8 cellular contexts compared by ENCODE assay signal in the genomic region with DNA sequence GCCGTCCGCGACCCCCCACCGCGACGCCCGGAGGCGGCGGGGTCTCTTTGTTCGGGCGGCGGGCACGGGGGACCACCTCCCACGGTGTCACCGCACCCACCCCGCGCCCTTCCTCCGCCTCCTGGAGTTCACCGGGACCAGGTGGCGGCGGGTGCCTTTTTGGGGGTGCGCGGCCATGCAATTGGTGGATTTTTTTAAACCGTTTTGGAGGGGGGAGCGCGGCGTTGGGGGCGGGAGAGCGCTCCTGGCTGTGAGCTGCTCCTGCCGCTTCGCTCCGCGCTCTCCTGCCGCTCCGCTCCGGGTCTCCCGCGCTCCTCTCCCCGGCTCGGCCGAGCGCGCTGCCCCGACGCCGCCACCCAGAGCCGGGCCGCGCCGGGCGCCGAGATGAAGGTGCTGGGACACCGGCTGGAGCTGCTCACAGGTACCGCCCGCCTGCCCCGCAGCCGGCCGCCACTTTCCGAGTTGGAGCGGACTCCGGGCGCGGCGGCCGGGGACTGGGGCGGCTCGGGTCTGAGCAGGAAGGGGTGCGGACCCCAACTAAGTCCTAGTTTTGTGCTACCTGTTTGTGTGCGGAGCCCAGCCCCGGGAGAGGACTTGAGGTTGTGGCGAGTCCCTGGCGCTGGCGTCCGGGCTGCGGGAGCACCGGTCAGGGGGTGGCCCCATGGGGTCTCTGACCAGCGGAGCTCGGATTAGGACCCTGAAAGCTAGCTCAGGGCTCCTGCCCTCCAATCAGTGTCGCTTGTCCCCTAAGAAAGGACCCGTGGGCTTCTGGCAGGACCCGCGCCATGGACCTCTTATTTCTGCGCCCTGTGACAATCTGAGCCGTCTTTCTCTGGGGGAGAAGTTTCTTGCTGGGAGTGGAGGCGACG. TPM values are rescaled to one million over a fixed set of nuclear protein-coding genes. Genes with fewer than 3 reads are reported as not detected.
A peak's percentile ranks its signal among the peaks of the same experiment; 100 is the strongest.
DNase-seq lines count a peak whose midpoint lies in the region; ATAC-seq, FAIRE-seq and TF ChIP-seq lines count a peak whose summit lies in the region.

No MANE protein-coding gene starts in this region.

- POLR2A ChIA-PET in WTC11 (lab: Charles Lee): no interaction called here

- H3K4me1 Mint-ChIP-seq in WTC11: peaks cover 11% of the 10 kb centered on the region

- no peak for FAIRE-seq in GM12892 (lab: Jason Lieb, UNC)

- peak overlapping the region; percentile 18 for H3K4me3 ChIP-seq in skeletal muscle cell (ENCODE audit: low read depth, low read length)

- intact Hi-C loops in left cardiac atrium (cut with DNase I): loop anchor here in 1 of 2 donors (10.0 kb wide), 1 partner anchor 49 kb away; no protein-coding TSS in a partner anchor

- TF ChIP-seq POLR2A in GM12892 (IDR thresholded peaks at IDR 0.05; ENCODE audit: low read depth, low read length): no peak

- no peak for TF ChIP-seq CTCF in WTC11 (IDR thresholded peaks at IDR 0.05)

- H3K27ac Mint-ChIP-seq in WTC11: no peak overlapping the region

- DNase-seq in NCI-H2227 (lab: John Stamatoyannopoulos, UW; ENCODE audit: unreplicated experiment) (peak; percentile 45), NCI-H2227 treated with DMSO at 0.1 percent for 48 hours (lab: John Stamatoyannopoulos, UW) (no peak), WTC11 (ENCODE audit: low spot score) (peak; percentile 42), left cardiac atrium (peak; percentile 49), skeletal muscle cell (ENCODE audit: low read depth) (no peak), GM12892 (ENCODE audit: insufficient read length) (no peak), MV-4-11 (lab: John Stamatoyannopoulos, UW) (no peak), activated gamma-delta T cell treated with Interleukin-2 at 50 U/mL for 16 hours (no peak)

- ATAC-seq in WTC11 (peak; percentile 32), left cardiac atrium (peak; percentile 66 to 76)

- H3K9me3 Mint-ChIP-seq in WTC11: no peaks in the 10 kb centered on the region

- CTCF ChIA-PET in WTC11 (lab: Charles Lee): interaction anchor here (0.6 to 1.9 kb wide), 8 partner anchors 11 to 292 kb away, joined by 3 to 13 read pairs (median 4); no protein-coding TSS in a partner anchor

- H3K27me3 Mint-ChIP-seq in WTC11 (ENCODE audit: low read depth): peaks cover 91% of the 10 kb centered on the region

- peak overlapping the region; percentile 86 for H3K4me3 Mint-ChIP-seq in WTC11

- H3K36me3 Mint-ChIP-seq in WTC11: no peaks in the 10 kb centered on the region

TF ChIP-seq in WTC11, 78 proteins besides CTCF, POLR2A, EP300 and RAD21:
- TF ChIP-seq ZNF423 (CRISPR knock-in tag; IDR thresholded peaks at IDR 0.05): 0 out of 2 replicates have a peak, but pooled peaks have one; percentile 23
- TF ChIP-seq, protein P1, sequence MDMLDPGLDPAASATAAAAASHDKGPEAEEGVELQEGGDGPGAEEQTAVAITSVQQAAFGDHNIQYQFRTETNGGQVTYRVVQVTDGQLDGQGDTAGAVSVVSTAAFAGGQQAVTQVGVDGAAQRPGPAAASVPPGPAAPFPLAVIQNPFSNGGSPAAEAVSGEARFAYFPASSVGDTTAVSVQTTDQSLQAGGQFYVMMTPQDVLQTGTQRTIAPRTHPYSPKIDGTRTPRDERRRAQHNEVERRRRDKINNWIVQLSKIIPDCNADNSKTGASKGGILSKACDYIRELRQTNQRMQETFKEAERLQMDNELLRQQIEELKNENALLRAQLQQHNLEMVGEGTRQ (CRISPR knock-in tag; IDR thresholded peaks at IDR 0.05): 0 out of 2 replicates have a peak, but pooled peaks have one; percentile 8
- TF ChIP-seq, protein P2, sequence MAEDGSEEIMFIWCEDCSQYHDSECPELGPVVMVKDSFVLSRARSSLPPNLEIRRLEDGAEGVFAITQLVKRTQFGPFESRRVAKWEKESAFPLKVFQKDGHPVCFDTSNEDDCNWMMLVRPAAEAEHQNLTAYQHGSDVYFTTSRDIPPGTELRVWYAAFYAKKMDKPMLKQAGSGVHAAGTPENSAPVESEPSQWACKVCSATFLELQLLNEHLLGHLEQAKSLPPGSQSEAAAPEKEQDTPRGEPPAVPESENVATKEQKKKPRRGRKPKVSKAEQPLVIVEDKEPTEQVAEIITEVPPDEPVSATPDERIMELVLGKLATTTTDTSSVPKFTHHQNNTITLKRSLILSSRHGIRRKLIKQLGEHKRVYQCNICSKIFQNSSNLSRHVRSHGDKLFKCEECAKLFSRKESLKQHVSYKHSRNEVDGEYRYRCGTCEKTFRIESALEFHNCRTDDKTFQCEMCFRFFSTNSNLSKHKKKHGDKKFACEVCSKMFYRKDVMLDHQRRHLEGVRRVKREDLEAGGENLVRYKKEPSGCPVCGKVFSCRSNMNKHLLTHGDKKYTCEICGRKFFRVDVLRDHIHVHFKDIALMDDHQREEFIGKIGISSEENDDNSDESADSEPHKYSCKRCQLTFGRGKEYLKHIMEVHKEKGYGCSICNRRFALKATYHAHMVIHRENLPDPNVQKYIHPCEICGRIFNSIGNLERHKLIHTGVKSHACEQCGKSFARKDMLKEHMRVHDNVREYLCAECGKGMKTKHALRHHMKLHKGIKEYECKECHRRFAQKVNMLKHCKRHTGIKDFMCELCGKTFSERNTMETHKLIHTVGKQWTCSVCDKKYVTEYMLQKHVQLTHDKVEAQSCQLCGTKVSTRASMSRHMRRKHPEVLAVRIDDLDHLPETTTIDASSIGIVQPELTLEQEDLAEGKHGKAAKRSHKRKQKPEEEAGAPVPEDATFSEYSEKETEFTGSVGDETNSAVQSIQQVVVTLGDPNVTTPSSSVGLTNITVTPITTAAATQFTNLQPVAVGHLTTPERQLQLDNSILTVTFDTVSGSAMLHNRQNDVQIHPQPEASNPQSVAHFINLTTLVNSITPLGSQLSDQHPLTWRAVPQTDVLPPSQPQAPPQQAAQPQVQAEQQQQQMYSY (CRISPR knock-in tag; IDR thresholded peaks at IDR 0.05): 0 out of 2 replicates have a peak, but pooled peaks have one; percentile 19
- no peak for TF ChIP-seq ZNF219 (CRISPR knock-in tag; IDR thresholded peaks at IDR 0.05; ENCODE audit: borderline replicate concordance)
- peak; percentile 79; the same call in 1 of the 2 replicates for TF ChIP-seq HMGXB4 (CRISPR knock-in tag; IDR thresholded peaks at IDR 0.05)
- no peak for TF ChIP-seq GRHL2 (CRISPR knock-in tag; IDR thresholded peaks at IDR 0.05; ENCODE audit: insufficient replicate concordance, severe bottlenecking)

RNA-seq across cellular contexts. Expression of gene NDRG4, which starts 35.7 kb away (rescaled TPM):
- 20.5 to 24.6 TPM (median 23.1 TPM) in 3 replicates for total RNA-seq in WTC11 (2021)
- 100 to 1,000 TPM; 121 to 153 TPM for total RNA-seq in left cardiac atrium
- polyA plus RNA-seq in GM12892 (2012; ENCODE audit: missing spikeins): 0.93 TPM

RNA-seq across cellular contexts. Expression of gene SETD6, which starts 51.0 kb away (rescaled TPM):
- 34.0 to 41.1 TPM (median 35.0 TPM) in 3 replicates for total RNA-seq in WTC11 (2021)
- total RNA-seq in left cardiac atrium: 10 to 100 TPM; 10.7 to 10.8 TPM
- 15.8 TPM for polyA plus RNA-seq in GM12892 (2012; ENCODE audit: missing spikeins)

Comparison
In these comparisons a context has a peak if more than half of its experiments do, and no peak if none do; other contexts are left out.
1. DNase-seq: peak in NCI-H2227 (single experiment), WTC11 (single experiment) and left cardiac atrium (single experiment); none in NCI-H2227 treated with DMSO at 0.1 percent for 48 hours (single experiment), skeletal muscle cell (single experiment), GM12892 (single experiment), MV-4-11 (single experiment) and activated gamma-delta T cell treated with Interleukin-2 at 50 U/mL for 16 hours (single experiment).